Comparison of ENCODE assay signal across 36 cellular contexts in genomic region chr3:186523434-186523833, GRCh38.
"Had no signal": no experiment of that assay in that cellular context is flagged by ENCODE, and none has a peak within 500 bp of the region (broad histone marks: within the 10 kb centered on the region; RNA-seq: fewer than 3 reads in every experiment).

No MANE protein-coding gene starts in this region.

- H2AFZ ChIP-seq: PC-9 had no signal

- FAIRE-seq: K562, RCC 7860 had no signal

- H3K27me3 ChIP-seq: brain microvascular endothelial cell had no signal

- ATAC-seq: activated CD8-positive, alpha-beta memory T cell treated with anti-CD3 and anti-CD28 coated beads, Interleukin-2, amount 10 ng/mL, durations not matched to agents 7 days and 5 days; K562; Right ventricle myocardium inferior; SK-N-SH treated with all-trans-retinoic acid at 6 μM for 48 hours had no signal

- H3K4me2 ChIP-seq: PC-9 had no signal

- H3K27ac ChIP-seq: brain microvascular endothelial cell, PC-9, RWPE1, WERI-Rb-1 had no signal

- H3K36me3 ChIP-seq: brain microvascular endothelial cell, WERI-Rb-1 had no signal

- DNase-seq: activated CD4-positive, alpha-beta memory T cell treated with anti-CD3 and anti-CD28 coated beads, Interleukin-2, amount 10 ng/mL, durations not matched to agents 7 days and 5 days; activated CD4-positive, alpha-beta T cell treated with anti-CD3 and anti-CD28 coated beads for 1 hour; activated CD4-positive, alpha-beta T cell treated with anti-CD3 and anti-CD28 coated beads for 48 hours; activated CD4-positive, CD25-positive, alpha-beta regulatory T cell; activated CD8-positive, alpha-beta memory T cell treated with anti-CD3 and anti-CD28 coated beads for 24 hours; activated CD8-positive, alpha-beta memory T cell treated with anti-CD3 and anti-CD28 coated beads, Interleukin-2, amount 10 ng/mL, durations not matched to agents 7 days and 5 days; activated CD8-positive, alpha-beta memory T cell treated with anti-CD3 and anti-CD28 coated beads, Interleukin-2, amount 50 U/mL, for 48 hours; activated effector memory CD4-positive, alpha-beta T cell treated with anti-CD3 and anti-CD28 coated beads, Interleukin-2, amount 50 U/mL, for 16 hours; activated naive CD4-positive, alpha-beta T cell; activated naive CD4-positive, alpha-beta T cell treated with anti-CD3 and anti-CD28 coated beads, Interleukin-2, amount 50 U/mL, for 16 hours; activated naive CD8-positive, alpha-beta T cell treated with anti-CD3 and anti-CD28 coated beads for 36 hours; activated T-cell treated with anti-CD3 and anti-CD28 coated beads, Interleukin-2, amount 50 U/mL, for 48 hours; amniotic stem cell; aorta; brain microvascular endothelial cell; central memory CD4-positive, alpha-beta T cell; NCI-H1092 treated with DMSO at 0.1 percent for 48 hours; NCI-H1417; NCI-H146; NCI-H187 treated with DMSO at 0.1 percent for 48 hours; NCI-H2081; NCI-H226; NCI-H446 treated with DMSO at 0.1 percent for 48 hours; NCI-H524; NCI-H69; PC-9; SIG-M5; T-helper 1 cell; T-helper 2 cell; T-helper 9 cell; WERI-Rb-1 had no signal

- H3K4me3 ChIP-seq: K562, PC-9 had no signal
